25 cellular contexts compared by ENCODE assay signal in genomic region chr10:104908581-104908980, GRCh38.
"Had no signal": no experiment of that assay in that cellular context is flagged by ENCODE, and none has a peak within 500 bp of the region (broad histone marks: within the 10 kb centered on the region; RNA-seq: fewer than 3 reads in every experiment).

No MANE protein-coding gene starts in this region.

- H3K27me3 ChIP-seq: colonic mucosa, esophagus squamous epithelium, gastrocnemius medialis had no signal

- H3K9me3 ChIP-seq: colonic mucosa, esophagus squamous epithelium, gastrocnemius medialis, heart right ventricle, left lung, lower lobe of right lung, mucosa of descending colon had no signal

- H3K27ac ChIP-seq: colonic mucosa, epithelial cell of prostate, esophagus squamous epithelium, gastrocnemius medialis, heart right ventricle, left lung, lower lobe of right lung had no signal

- H3K4me3 ChIP-seq: colonic mucosa, esophagus squamous epithelium, gastrocnemius medialis, heart right ventricle, left lung, lower lobe of right lung, mucosa of descending colon had no signal

- DNase-seq: cerebellar nuclear complex; colonic mucosa; cortex of kidney; effector CD8-positive, alpha-beta T cell; effector memory CD8-positive, alpha-beta T cell; endodermal cell; erythroblast; esophagus squamous epithelium; foreskin fibroblast; foreskin melanocyte; gastrocnemius medialis; heart right ventricle; islet precursor cell; kidney; kidney glomerular epithelial cell; left colon; left lung; left ventricle myocardium superior; lower lobe of right lung; mesenchymal stem cell; mucosa of descending colon had no signal

- H3K27ac Mint-ChIP-seq: dendritic cell treated with granulocyte-macrophage colony-stimulating factor and Interleukin-4, amounts not matched to agents 40 ng/mL and 50 ng/mL, for 4 days; effector memory CD8-positive, alpha-beta T cell; endodermal cell; mesothelial cell of epicardium had no signal

- H3K36me3 ChIP-seq: colonic mucosa, esophagus squamous epithelium, gastrocnemius medialis, heart right ventricle, left lung, lower lobe of right lung had no signal

- H3K36me3 Mint-ChIP-seq: mesothelial cell of epicardium had no signal

- H3K9me3 Mint-ChIP-seq: dendritic cell treated with granulocyte-macrophage colony-stimulating factor and Interleukin-4, amounts not matched to agents 40 ng/mL and 50 ng/mL, for 4 days; endodermal cell; mesothelial cell of epicardium had no signal

- ATAC-seq: effector memory CD8-positive, alpha-beta T cell; esophagus mucosa; gastrocnemius medialis; heart right ventricle; left colon; left lung; left ventricle myocardium superior; lower lobe of right lung; mucosa of descending colon had no signal

- H3K4me1 ChIP-seq: colonic mucosa, esophagus squamous epithelium, gastrocnemius medialis, heart right ventricle, left lung, lower lobe of right lung had no signal
